Comparison of ENCODE assay signal across 8 cellular contexts in the genomic region with DNA sequence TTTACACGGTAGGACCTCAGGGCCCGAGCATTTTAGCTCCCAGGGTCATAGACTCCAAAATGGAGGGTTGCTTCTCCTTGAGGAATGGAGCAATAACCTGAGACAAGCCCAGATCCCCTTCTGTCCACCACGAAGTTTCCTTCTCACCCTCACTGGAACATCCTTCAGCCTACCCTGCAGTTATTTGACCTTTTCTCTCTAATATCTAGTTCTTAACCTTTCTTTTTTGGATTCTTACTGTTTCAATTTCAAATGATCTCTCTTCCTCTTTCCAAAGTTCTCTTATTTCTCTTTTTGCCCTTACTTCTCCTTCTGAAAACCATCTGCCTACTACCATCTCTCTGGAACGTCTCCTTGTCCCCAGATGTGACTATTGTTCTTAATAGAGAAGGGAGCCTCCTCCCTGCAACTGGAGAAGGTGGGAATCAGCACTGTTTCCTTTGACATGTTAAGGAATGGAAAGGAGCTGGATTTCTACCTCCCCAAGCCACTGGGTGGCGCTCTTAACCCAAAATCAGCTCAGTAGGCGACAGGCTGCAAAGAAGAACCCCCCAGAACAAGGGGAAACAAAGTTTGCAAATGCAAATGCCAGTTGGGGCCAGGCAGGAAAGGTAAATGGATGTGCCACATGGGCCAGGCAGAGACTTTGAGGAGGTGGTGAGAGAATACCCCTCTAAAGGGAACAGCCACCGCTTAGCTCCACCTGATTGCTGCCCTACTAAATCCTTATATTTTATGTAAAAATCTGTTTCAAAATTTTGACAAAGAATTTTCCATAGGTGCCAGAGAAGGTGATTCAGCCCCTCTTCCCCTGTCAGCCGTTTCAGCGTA. TPM values are rescaled to one million over a fixed set of nuclear protein-coding genes. Genes with fewer than 3 reads are reported as not detected.
DNase-seq lines count a peak whose midpoint lies in the region; ATAC-seq, FAIRE-seq and TF ChIP-seq lines count a peak whose summit lies in the region.

No MANE protein-coding gene starts in this region.

- H3K4me3 ChIP-seq in AG09309 (ENCODE audit: control insufficient read depth, low read depth, low read length) = no peak overlapping the region
- no peak overlapping the region for H3K4me3 ChIP-seq in GM12878

- no peak for DNase-seq in AG09309 (ENCODE audit: low read depth)
- no peak for DNase-seq in GM12891 (ENCODE audit: insufficient read length, low spot score)
- DNase-seq in RKO (ENCODE audit: low spot score) = peak; percentile 35
- no peak for DNase-seq in GM12878 (ENCODE audit: low read depth, low spot score)
- DNase-seq in left lobe of liver (ENCODE audit: low spot score) = no peak
- peak; percentile 11 for DNase-seq in stimulated activated naive CD4-positive, alpha-beta T cell treated with Interleukin-2 at 50 U/mL for 16 hours (lab: John Stamatoyannopoulos, UW)
- DNase-seq in NCI-H1436 (lab: John Stamatoyannopoulos, UW) = no peak

- ATAC-seq in GM12878 (peak; percentile 58), left lobe of liver (peak; percentile 62), GM18511 (IDR thresholded peaks at IDR 0.05; ENCODE audit: unreplicated experiment) (no peak)

- FAIRE-seq in GM12891 (lab: Jason Lieb, UNC) (peak; percentile 43), GM12878 (lab: Jason Lieb, UNC) (no peak)

- RAD21 ChIA-PET in GM12878 (lab: Charles Lee; ENCODE audit: unreplicated experiment) = interaction anchor here (1.0 to 1.6 kb wide), 3 partner anchors 37 to 128 kb away, joined by 3 to 5 read pairs (median 5); no protein-coding TSS in a partner anchor

- no peaks in the 10 kb centered on the region for H3K4me1 ChIP-seq in GM12878 (ENCODE audit: control insufficient read depth, insufficient read depth, low read length)

- H3K79me2 ChIP-seq in GM12878 (ENCODE audit: control insufficient read depth, insufficient read depth, low read length) = no peaks in the 10 kb centered on the region

- peak; percentile 54 for TF ChIP-seq CTCF in AG09309 (IDR thresholded peaks at IDR 0.05; ENCODE audit: control insufficient read depth, insufficient read depth, low read depth, low read length, missing control alignments)
- peak; percentile 44 to 60 (median 58) for TF ChIP-seq CTCF in GM12878 (IDR thresholded peaks at IDR 0.05 in 2 of 3, conservative IDR thresholded peaks at IDR 0.05 in 1 of 3; ENCODE audit: control insufficient read depth in 2 of 3, extremely low read depth in 1 of 3, insufficient read depth in 1 of 3, low read depth in 3 of 3, low read length in 3 of 3)

- no peak overlapping the region for H2AFZ ChIP-seq in GM12878 (ENCODE audit: control insufficient read depth, low read depth, low read length)

- no peaks in the 10 kb centered on the region for H4K20me1 ChIP-seq in GM12878 (ENCODE audit: control insufficient read depth, insufficient read depth)

- no peak overlapping the region for H3K27ac ChIP-seq in GM12878 (ENCODE audit: control insufficient read depth, insufficient read depth)

- CTCF ChIA-PET in GM12878 (lab: Yijun Ruan, JAX) = interaction anchor here (0.6 to 3.5 kb wide), 28 partner anchors 10 to 237 kb away, joined by 3 to 23 read pairs (median 6); a partner anchor contains a TSS

- WGBS in GM12878 (ENCODE audit: insufficient coverage, insufficient replicate concordance, low lambda C conversion rate, missing lambda C conversion rate) = 60% methylated on average over 9 of the region's 9 CpGs

- BruUV-seq in GM12878 (replicated peaks; lab: Mats Ljungman, UMichigan) = no TSS peak

- H3K36me3 ChIP-seq in GM12878 (ENCODE audit: control insufficient read depth in 2 of 2, insufficient read depth in 2 of 2, low read length in 1 of 2) = peaks cover 37 to 68% of the 10 kb centered on the region in 2 experiments

- no peak overlapping the region for H3K4me2 ChIP-seq in GM12878 (ENCODE audit: control insufficient read depth, insufficient read depth)

- no peak overlapping the region for H3K9ac ChIP-seq in GM12878 (ENCODE audit: control insufficient read depth, insufficient read depth, low read length)

- POLR2A ChIA-PET in GM12878 (lab: Charles Lee) = no interaction called here

- TF ChIP-seq POLR2A in GM12891 (IDR thresholded peaks at IDR 0.05; ENCODE audit: low read depth, low read length) (no peak), GM12878 (IDR thresholded peaks at IDR 0.05; ENCODE audit: low read depth, low read length) (no peak)

- SMC1A ChIA-PET in GM12878 (lab: Charles Lee; ENCODE audit: uncharacterized antibody, unreplicated experiment) = interaction anchor here (0.8 to 1.2 kb wide), 4 partner anchors 22 to 127 kb away, joined by 3 to 8 read pairs (median 4); no protein-coding TSS in a partner anchor

- TF ChIP-seq EP300 in GM12878 (IDR thresholded peaks at IDR 0.05; ENCODE audit: borderline replicate concordance in 1 of 2, control insufficient read depth in 1 of 2, low read depth in 2 of 2, low read length in 2 of 2) = no peak

- in situ Hi-C loops in GM12878 (cut with MboI) = no loop called here

- peak; percentile 28; the same call in 1 of the 2 replicates for TF ChIP-seq RAD21 in GM12878 (IDR thresholded peaks at IDR 0.05; ENCODE audit: insufficient read depth, low read depth, low read length)

- H3K9me3 ChIP-seq in GM12878 (replicated peaks; ENCODE audit: control insufficient read depth, insufficient read depth, low read length) = no peaks in the 10 kb centered on the region

- intact Hi-C loops in GM12878 (cut with micrococcal nuclease; ENCODE audit: unreplicated experiment) = no loop called here

- no peaks in the 10 kb centered on the region for H3K27me3 ChIP-seq in GM12878 (replicated peaks in 1 of 2; ENCODE audit: control insufficient read depth in 2 of 2, insufficient read depth in 2 of 2, low read length in 1 of 2)

TF ChIP-seq in GM12891, 5 proteins besides CTCF, POLR2A, EP300 and RAD21 (continues in another document):
- no peak for TF ChIP-seq POLR2AphosphoS5 (IDR thresholded peaks at IDR 0.05; ENCODE audit: low read depth, low read length)
- no peak for TF ChIP-seq POU2F2 (IDR thresholded peaks at IDR 0.05; ENCODE audit: low read depth, low read length)

TF ChIP-seq in GM12878, 131 proteins besides CTCF, POLR2A, EP300 and RAD21 (continues in another document):
- no peak for TF ChIP-seq ZNF622 (IDR thresholded peaks at IDR 0.05)

RNA-seq across cellular contexts. Expression of a gene that starts 22.4 kb away (rescaled TPM):
- polyA plus RNA-seq in GM12891 (2012; ENCODE audit: low read depth, missing spikeins) = 2.3 TPM
- total RNA-seq in GM12878 (2013; cell fraction: nucleolus; rRNA removed) = 42.2 and 44.3 TPM in 2 replicates
- total RNA-seq in GM12878 (2014; rRNA removed) = 3.3 and 3.6 TPM in 2 replicates
- total RNA-seq in GM12878 (2014; rRNA removed; fragmentation: Illumina TruSeq; extraction: Trizol) = 2.4 and 2.9 TPM in 2 replicates
- total RNA-seq in GM12878 (2021) = 2.6 and 3.5 TPM in 2 replicates
- polyA plus RNA-seq in GM12878 (2011; ENCODE audit: low read depth) = 5.6 TPM
- polyA plus RNA-seq in GM12878 (2011; rRNA removed) = 8.1 and 10.3 TPM in 2 replicates
- polyA plus RNA-seq in GM12878 (2011; cell fraction: cytosol; rRNA removed) = 6.9 and 7.7 TPM in 2 replicates
- 43.2 and 43.5 TPM in 2 replicates for polyA plus RNA-seq in GM12878 (2011; cell fraction: nucleus; rRNA removed)
- polyA plus RNA-seq in GM12878 (2012) = 4.9 and 8.2 TPM in 2 replicates
- polyA plus RNA-seq in GM12878 (2014; fragmentation: Illumina TruSeq; extraction: Trizol) = 6.5 and 7.6 TPM in 2 replicates
- under 1 TPM; 0.26 to 0.49 TPM for polyA plus RNA-seq in GM12878 (2014; fragmentation: Nextera tagmentation; extraction: Ambion mirVana)
- polyA plus RNA-seq in GM12878 (2014; rRNA removed) = 6.4 TPM in 2 replicates
- 1 to 10 TPM; 1.0 to 1.4 TPM for polyA plus RNA-seq in GM12878 (2016; fragmentation: Nextera tagmentation; extraction: Ambion mirVana)
- polyA minus RNA-seq in GM12878 (2011; rRNA and poly(A)+ RNA removed) = 8.9 and 11.4 TPM in 2 replicates
- 1.5 TPM in 2 replicates for polyA minus RNA-seq in GM12878 (2011; cell fraction: cytosol; rRNA and poly(A)+ RNA removed)
- 8.6 and 15.8 TPM in 2 replicates for polyA minus RNA-seq in GM12878 (2011; cell fraction: nucleus; rRNA and poly(A)+ RNA removed)
- total RNA-seq in left lobe of liver = 1.4 TPM

RNA-seq across cellular contexts. Expression of a gene that starts 29.5 kb away (rescaled TPM):
- 116 TPM for polyA plus RNA-seq in GM12891 (2012; ENCODE audit: low read depth, missing spikeins)
- 538 and 552 TPM in 2 replicates for total RNA-seq in GM12878 (2013; cell fraction: nucleolus; rRNA removed)
- total RNA-seq in GM12878 (2014; rRNA removed) (152 and 168 TPM in 2 replicates), GM12878 (2014; rRNA removed; fragmentation: Illumina TruSeq; extraction: Trizol) (131 and 136 TPM in 2 replicates), GM12878 (2021) (131 and 133 TPM in 2 replicates), left lobe of liver (5.9 TPM)
- polyA plus RNA-seq in GM12878 (2011; ENCODE audit: low read depth) = 80.6 TPM
- polyA plus RNA-seq in GM12878 (2011; rRNA removed) (206 and 215 TPM in 2 replicates), GM12878 (2014; fragmentation: Illumina TruSeq; extraction: Trizol) (123 and 147 TPM in 2 replicates), GM12878 (2014; fragmentation: Nextera tagmentation; extraction: Ambion mirVana) (10 to 100 TPM; 16.9 to 41.0 TPM), GM12878 (2014; rRNA removed) (96.8 and 101 TPM in 2 replicates), GM12878 (2016; fragmentation: Nextera tagmentation; extraction: Ambion mirVana) (10 to 100 TPM; 84.7 to 87.9 TPM)
- 179 and 182 TPM in 2 replicates for polyA plus RNA-seq in GM12878 (2011; cell fraction: cytosol; rRNA removed)
- polyA plus RNA-seq in GM12878 (2011; cell fraction: nucleus; rRNA removed) = 197 and 210 TPM in 2 replicates
- polyA plus RNA-seq in GM12878 (2012) = 110 and 117 TPM in 2 replicates
- polyA minus RNA-seq in GM12878 (2011; rRNA and poly(A)+ RNA removed) = 397 and 407 TPM in 2 replicates
- 60.1 and 82.5 TPM in 2 replicates for polyA minus RNA-seq in GM12878 (2011; cell fraction: cytosol; rRNA and poly(A)+ RNA removed)
- 133 and 150 TPM in 2 replicates for polyA minus RNA-seq in GM12878 (2011; cell fraction: nucleus; rRNA and poly(A)+ RNA removed)

RNA-seq across cellular contexts. Expression of a gene that starts 53.6 kb away (rescaled TPM):
- 108 TPM for polyA plus RNA-seq in GM12891 (2012; ENCODE audit: low read depth, missing spikeins)
- total RNA-seq in GM12878 (2013; cell fraction: nucleolus; rRNA removed) = not detected in 2 replicates
- total RNA-seq in GM12878 (2014; rRNA removed) = 82.4 and 95.4 TPM in 2 replicates
- total RNA-seq in GM12878 (2014; rRNA removed; fragmentation: Illumina TruSeq; extraction: Trizol) = 100 and 102 TPM in 2 replicates
- total RNA-seq in GM12878 (2021) = 65.9 and 67.9 TPM in 2 replicates
- 102 TPM for polyA plus RNA-seq in GM12878 (2011; ENCODE audit: low read depth)
- polyA plus RNA-seq in GM12878 (2011; rRNA removed) = 1.5 and 1.6 TPM in 2 replicates
- 0.90 and 2.6 TPM in 2 replicates for polyA plus RNA-seq in GM12878 (2011; cell fraction: cytosol; rRNA removed)
- polyA plus RNA-seq in GM12878 (2011; cell fraction: nucleus; rRNA removed) = 0.50 and 0.72 TPM in 2 replicates
- polyA plus RNA-seq in GM12878 (2012) = 59.4 and 62.6 TPM in 2 replicates
- polyA plus RNA-seq in GM12878 (2014; fragmentation: Illumina TruSeq; extraction: Trizol) = 146 and 192 TPM in 2 replicates
- polyA plus RNA-seq in GM12878 (2014; fragmentation: Nextera tagmentation; extraction: Ambion mirVana) = 100 to 1,000 TPM; 257 to 374 TPM
- polyA plus RNA-seq in GM12878 (2014; rRNA removed) = 114 and 139 TPM in 2 replicates
- polyA plus RNA-seq in GM12878 (2016; fragmentation: Nextera tagmentation; extraction: Ambion mirVana) = 100 to 1,000 TPM; 178 to 186 TPM
- polyA minus RNA-seq in GM12878 (2011; rRNA and poly(A)+ RNA removed) = 0.36 and 0.51 TPM in 2 replicates
- polyA minus RNA-seq in GM12878 (2011; cell fraction: cytosol; rRNA and poly(A)+ RNA removed) = not detected in 2 replicates
- 1.5 TPM in 1 of 2 replicates, not detected in the other for polyA minus RNA-seq in GM12878 (2011; cell fraction: nucleus; rRNA and poly(A)+ RNA removed)
- 0.45 TPM for total RNA-seq in left lobe of liver

Comparison
In these comparisons a context has a peak if more than half of its experiments do, and no peak if none do; other contexts are left out.
1. DNase-seq: peak in RKO (single experiment) and stimulated activated naive CD4-positive, alpha-beta T cell treated with Interleukin-2 at 50 U/mL for 16 hours (single experiment); none in AG09309 (single experiment), GM12891 (single experiment), GM12878 (single experiment), left lobe of liver (single experiment) and NCI-H1436 (single experiment).
2. RNA of a gene that starts 29.5 kb away (total RNA-seq): 131 to 552 TPM in GM12878; 5.9 TPM in left lobe of liver (single experiment); every median in the first group is over 10 times any median in the second.